ENCODE assay signal across 8 cellular contexts in the genomic region with DNA sequence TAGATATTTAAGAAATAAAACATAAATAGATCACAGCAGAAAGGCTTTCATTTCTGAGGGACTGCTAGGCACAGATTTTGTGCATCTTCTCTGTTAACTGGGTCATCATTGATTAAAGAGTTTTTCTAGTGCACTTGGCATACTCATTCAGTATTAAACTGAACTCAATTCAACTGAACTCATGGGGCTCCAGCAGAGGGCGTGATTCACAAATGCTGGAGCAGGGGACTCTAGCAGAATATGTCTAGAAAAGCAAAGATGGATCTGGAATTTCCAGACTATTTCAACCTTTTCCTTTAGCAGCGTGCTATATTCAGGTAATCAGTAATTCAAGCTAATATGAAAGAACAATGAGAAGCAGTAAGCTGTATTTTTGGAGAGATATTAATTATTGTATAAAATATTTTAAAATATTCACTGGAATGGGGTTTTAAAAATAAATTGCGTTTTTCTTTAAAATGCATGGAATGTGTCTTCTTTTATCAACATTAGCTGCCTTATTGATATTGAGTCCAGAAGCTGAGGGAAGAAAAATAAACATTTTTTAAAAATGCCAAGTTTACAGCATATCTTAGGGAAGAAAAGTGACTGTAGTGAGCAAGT.
DNase-seq lines count a peak whose midpoint lies in the region; ATAC-seq and TF ChIP-seq lines count a peak whose summit lies in the region.

No MANE protein-coding gene starts in this region.

- DNase-seq in COLO668 (lab: John Stamatoyannopoulos, UW; ENCODE audit: unreplicated experiment), result peak; percentile 65
- DNase-seq in NCI-H2171 treated with DMSO at 0.1 percent for 48 hours (lab: John Stamatoyannopoulos, UW), result peak; percentile 65
- DNase-seq in adrenal gland, result peak; percentile 23 to 71 (median 48)
- no peak for DNase-seq in left lung
- DNase-seq in KG1 (lab: John Stamatoyannopoulos, UW), result no peak

- H3K9me3 ChIP-seq in adrenal gland (replicated peaks in 1 of 3) (no peaks in the 10 kb centered on the region), left lung (no peaks in the 10 kb centered on the region)

- no peak overlapping the region for H3K4me3 ChIP-seq in adrenal gland
- no peak overlapping the region for H3K4me3 ChIP-seq in left lung

- intact Hi-C loops in adrenal gland (cut with DNase I) (no loop called here), left lung (cut with DNase I) (no loop called here)

- H3K27me3 ChIP-seq in adrenal gland (no peaks in the 10 kb centered on the region), left lung (no peaks in the 10 kb centered on the region)

- ATAC-seq in GM21786 (IDR thresholded peaks at IDR 0.05; ENCODE audit: unreplicated experiment) (peak; percentile 58), left lung (peak; percentile 79), GM21423 (IDR thresholded peaks at IDR 0.05; ENCODE audit: unreplicated experiment) (no peak), esophagus mucosa (no peak)

- no peak overlapping the region for H3K27ac ChIP-seq in adrenal gland
- H3K27ac ChIP-seq in left lung, result no peak overlapping the region

- no peaks in the 10 kb centered on the region for H3K4me1 ChIP-seq in adrenal gland (replicated peaks in 1 of 2)
- H3K4me1 ChIP-seq in left lung, result no peaks in the 10 kb centered on the region

- H3K36me3 ChIP-seq in adrenal gland (replicated peaks in 1 of 2) (no peaks in the 10 kb centered on the region), left lung (no peaks in the 10 kb centered on the region)

- WGBS in adrenal gland, 4 donors, result 34 to 41% (median 38%) methylated on average over 3 of the region's 3 CpGs

- no peak for TF ChIP-seq POLR2A in adrenal gland (IDR thresholded peaks at IDR 0.05)

- TF ChIP-seq CTCF in adrenal gland (IDR thresholded peaks at IDR 0.05) (peak; percentile 16 to 50 (median 38)), left lung (IDR thresholded peaks at IDR 0.05) (peak in 1 of 2 donors; percentile 36)

Comparison
In these comparisons a context has a peak if more than half of its experiments do, and no peak if none do; other contexts are left out.
1. DNase-seq: peak in COLO668 (single experiment), NCI-H2171 treated with DMSO at 0.1 percent for 48 hours (single experiment) and adrenal gland (7 of 7); none in left lung (0 of 2) and KG1 (single experiment).
2. ATAC-seq: peak in GM21786 (single experiment) and left lung (single experiment); none in GM21423 (single experiment) and esophagus mucosa (single experiment).